Comparison of ENCODE assay signal across 8 cellular contexts in genomic region chr14:91177073-91177796, GRCh38.
A peak's percentile ranks its signal among the peaks of the same experiment; 100 is the strongest.
DNase-seq lines count a peak whose midpoint lies in the region; ATAC-seq lines count a peak whose summit lies in the region.

No MANE protein-coding gene starts in this region.

- POLR2A ChIA-PET in activated CD4-positive, alpha-beta memory T cell treated with anti-CD3 and anti-CD28 coated beads for 36 hours (lab: Charles Lee), result interaction anchor here (0.6 to 1.5 kb wide), 6 partner anchors 65 to 108 kb away, joined by 3 to 4 read pairs (median 3); partner anchors contain the start of gene GPR68

- DNase-seq in DMS153 treated with DMSO at 0.1 percent for 48 hours (lab: John Stamatoyannopoulos, UW; ENCODE audit: unreplicated experiment) (peak; percentile 78), NCI-H82 (lab: John Stamatoyannopoulos, UW) (peak; percentile 70), mucosa of gallbladder (ENCODE audit: low spot score) (peak; percentile 57)
- DNase-seq in activated CD4-positive, alpha-beta memory T cell treated with anti-CD3 and anti-CD28 coated beads for 36 hours, result peak; percentile 80
- DNase-seq in effector CD8-positive, alpha-beta T cell (lab: John Stamatoyannopoulos, UW), result peak; percentile 41
- DNase-seq in stimulated activated CD8-positive, alpha-beta memory T cell treated with anti-CD3 and anti-CD28 coated beads, Interleukin-7, amount 100 ng/mL, for 4 hours (ENCODE audit: low read depth in 2 of 2), result peak; percentile 38 to 51

- CTCF ChIA-PET in activated CD4-positive, alpha-beta memory T cell treated with anti-CD3 and anti-CD28 coated beads for 36 hours (lab: Charles Lee), result interaction anchor here (0.6 to 10.0 kb wide), 47 partner anchors 9 to 734 kb away, joined by 3 to 354 read pairs (median 5); partner anchors contain the start of genes GPR68 and RPS6KA5

- peak; percentile 50 for ATAC-seq in HG03521 (IDR thresholded peaks at IDR 0.05; ENCODE audit: unreplicated experiment)
- no peak for ATAC-seq in HG03520 (IDR thresholded peaks at IDR 0.05; ENCODE audit: unreplicated experiment)

- H3K27me3 Mint-ChIP-seq in activated CD4-positive, alpha-beta memory T cell treated with anti-CD3 and anti-CD28 coated beads for 36 hours, result no peaks in the 10 kb centered on the region

- intact Hi-C loops in activated CD4-positive, alpha-beta memory T cell treated with anti-CD3 and anti-CD28 coated beads for 36 hours (cut with micrococcal nuclease), result loop anchor here (1.0 to 5.0 kb wide), 5 partner anchors 51 to 240 kb away; partner anchors contain the start of gene CCDC88C

- no peak overlapping the region for H3K4me3 Mint-ChIP-seq in activated CD4-positive, alpha-beta memory T cell treated with anti-CD3 and anti-CD28 coated beads for 36 hours

- H3K4me1 Mint-ChIP-seq in activated CD4-positive, alpha-beta memory T cell treated with anti-CD3 and anti-CD28 coated beads for 36 hours (ENCODE audit: low read depth), result peaks cover 14% of the 10 kb centered on the region

- H3K27ac Mint-ChIP-seq in activated CD4-positive, alpha-beta memory T cell treated with anti-CD3 and anti-CD28 coated beads for 36 hours, result peak overlapping the region; percentile 84

- H3K36me3 Mint-ChIP-seq in activated CD4-positive, alpha-beta memory T cell treated with anti-CD3 and anti-CD28 coated beads for 36 hours, result peaks cover 35% of the 10 kb centered on the region

- no peaks in the 10 kb centered on the region for H3K9me3 Mint-ChIP-seq in activated CD4-positive, alpha-beta memory T cell treated with anti-CD3 and anti-CD28 coated beads for 36 hours
